In the genomic region with DNA sequence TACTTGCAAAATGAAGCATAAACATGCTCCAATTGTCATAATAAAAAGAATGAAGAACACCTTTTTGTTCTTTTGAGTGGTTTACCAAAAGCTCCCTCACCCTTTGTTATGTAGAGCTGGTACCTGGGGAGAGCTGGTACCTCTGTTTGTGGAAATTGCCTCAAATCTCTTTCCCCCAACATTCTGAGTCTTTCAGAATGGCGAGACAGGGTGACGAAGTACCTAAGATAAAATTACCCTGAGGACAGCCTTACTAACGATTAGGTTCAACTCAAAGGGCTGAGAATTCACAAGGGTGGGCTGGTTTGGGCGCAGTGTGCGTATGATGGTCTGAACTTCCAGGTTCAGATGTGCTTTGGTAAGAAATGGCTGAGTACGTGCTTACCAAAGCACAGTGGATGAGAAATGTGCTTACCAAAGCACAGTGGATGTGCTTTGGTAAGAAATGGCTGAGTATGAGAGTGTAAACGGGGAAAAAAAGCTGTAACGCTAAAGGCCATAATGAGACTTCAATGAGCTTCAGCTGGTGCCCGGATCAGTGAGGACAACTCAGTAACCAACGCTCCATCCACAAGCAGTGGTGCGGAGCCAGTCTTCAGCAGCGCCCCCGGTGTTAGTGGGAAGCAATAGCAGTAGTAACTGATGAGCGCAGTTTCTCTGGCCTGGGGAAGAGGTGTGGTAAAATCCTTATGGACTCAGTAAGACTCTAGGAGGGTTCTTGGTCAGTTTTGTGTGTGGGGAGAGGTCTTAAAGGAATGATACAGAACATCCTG, we compare ENCODE assay signal across 8 cellular contexts.
DNase-seq lines count a peak whose midpoint lies in the region; ATAC-seq and TF ChIP-seq lines count a peak whose summit lies in the region.

No MANE protein-coding gene starts in this region.

- DNase-seq in ACHN: peak; percentile 12
- DNase-seq in LNCaP clone FGC (ENCODE audit: low read depth): no peak
- DNase-seq in fibroblast of villous mesenchyme (ENCODE audit: low read depth): no peak
- DNase-seq in mesenteric fat pad (ENCODE audit: low spot score): no peak
- no peak for DNase-seq in activated T-helper 1 cell treated with anti-CD3 and anti-CD28 coated beads, Interleukin-12 subunit alpha, Interleukin-12 subunit beta, Interleukin-2, Interleukin-4 antibody, amounts not matched to agents 30 ng/mL and 10 ng/mL and 1 ng/mL, durations not matched to agents 14 hours and 24 hours and 36 hours (ENCODE audit: low spot score)

- ATAC-seq in GM18511 (IDR thresholded peaks at IDR 0.05; ENCODE audit: unreplicated experiment) (no peak), GM18502 (IDR thresholded peaks at IDR 0.05; ENCODE audit: poor library complexity, unreplicated experiment) (no peak)

- in situ Hi-C loops in ACHN (cut with HindIII; ENCODE audit: low pct_ligation_motif_present, low pct_unique_long_range_greater_than_20kb, low sequenced_read_pairs): no loop called here

- H3K27me3 Mint-ChIP-seq in activated T-helper 1 cell treated with anti-CD3 and anti-CD28 coated beads, Interleukin-12 subunit alpha, Interleukin-12 subunit beta, Interleukin-2, Interleukin-4 antibody, amounts not matched to agents 30 ng/mL and 10 ng/mL and 1 ng/mL, durations not matched to agents 14 hours and 24 hours and 36 hours (ENCODE audit: insufficient read depth): peaks cover 1% of the 10 kb centered on the region

- no peaks in the 10 kb centered on the region for H3K9me3 Mint-ChIP-seq in activated T-helper 1 cell treated with anti-CD3 and anti-CD28 coated beads, Interleukin-12 subunit alpha, Interleukin-12 subunit beta, Interleukin-2, Interleukin-4 antibody, amounts not matched to agents 30 ng/mL and 10 ng/mL and 1 ng/mL, durations not matched to agents 14 hours and 24 hours and 36 hours

- no peaks in the 10 kb centered on the region for H3K4me1 Mint-ChIP-seq in activated T-helper 1 cell treated with anti-CD3 and anti-CD28 coated beads, Interleukin-12 subunit alpha, Interleukin-12 subunit beta, Interleukin-2, Interleukin-4 antibody, amounts not matched to agents 30 ng/mL and 10 ng/mL and 1 ng/mL, durations not matched to agents 14 hours and 24 hours and 36 hours (ENCODE audit: low read depth)

- H3K36me3 Mint-ChIP-seq in activated T-helper 1 cell treated with anti-CD3 and anti-CD28 coated beads, Interleukin-12 subunit alpha, Interleukin-12 subunit beta, Interleukin-2, Interleukin-4 antibody, amounts not matched to agents 30 ng/mL and 10 ng/mL and 1 ng/mL, durations not matched to agents 14 hours and 24 hours and 36 hours (ENCODE audit: low read depth): no peaks in the 10 kb centered on the region

- no peak overlapping the region for H3K27ac Mint-ChIP-seq in activated T-helper 1 cell treated with anti-CD3 and anti-CD28 coated beads, Interleukin-12 subunit alpha, Interleukin-12 subunit beta, Interleukin-2, Interleukin-4 antibody, amounts not matched to agents 30 ng/mL and 10 ng/mL and 1 ng/mL, durations not matched to agents 14 hours and 24 hours and 36 hours

- H3K4me3 ChIP-seq in GM12875 (ENCODE audit: low read depth, low read length): no peak overlapping the region
- H3K4me3 ChIP-seq in LNCaP clone FGC (ENCODE audit: low read depth, low read length): no peak overlapping the region
- no peak overlapping the region for H3K4me3 ChIP-seq in fibroblast of villous mesenchyme (ENCODE audit: low read depth, low read length)

- no peak overlapping the region for H3K4me3 Mint-ChIP-seq in activated T-helper 1 cell treated with anti-CD3 and anti-CD28 coated beads, Interleukin-12 subunit alpha, Interleukin-12 subunit beta, Interleukin-2, Interleukin-4 antibody, amounts not matched to agents 30 ng/mL and 10 ng/mL and 1 ng/mL, durations not matched to agents 14 hours and 24 hours and 36 hours

- TF ChIP-seq CTCF in GM12875 (IDR thresholded peaks at IDR 0.05; ENCODE audit: borderline replicate concordance, insufficient read depth, low read depth, low read length) (peak; percentile 54), LNCaP clone FGC (IDR thresholded peaks at IDR 0.05; ENCODE audit: control insufficient read depth, extremely low read depth, insufficient read depth) (peak; percentile 11; the same call in 1 of the 2 replicates), fibroblast of villous mesenchyme (IDR thresholded peaks at IDR 0.05; ENCODE audit: insufficient read depth, low read depth, low read length) (peak; percentile 47)

- intact Hi-C loops in activated T-helper 1 cell treated with anti-CD3 and anti-CD28 coated beads, Interleukin-12 subunit alpha, Interleukin-12 subunit beta, Interleukin-2, Interleukin-4 antibody, amounts not matched to agents 30 ng/mL and 10 ng/mL and 1 ng/mL, durations not matched to agents 14 hours and 24 hours and 36 hours (cut with micrococcal nuclease): no loop called here
